28 cellular contexts compared by ENCODE assay signal in the genomic region with DNA sequence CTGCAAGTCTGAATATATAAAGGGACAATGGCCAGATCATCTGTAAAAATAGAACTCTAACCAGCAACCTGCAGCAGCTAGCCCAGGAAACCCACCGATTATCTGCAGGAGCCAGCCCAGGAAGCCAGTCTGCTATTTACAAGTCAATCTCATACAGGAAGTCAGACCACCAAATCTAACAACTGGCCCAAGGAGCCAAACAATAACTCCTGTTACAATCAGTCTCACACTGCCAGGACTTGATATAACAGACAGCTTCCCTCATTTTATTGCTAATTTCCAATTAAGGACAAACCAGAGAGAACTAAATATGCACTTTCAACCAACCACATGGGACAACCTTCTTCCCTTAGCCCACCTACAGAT. TPM values are rescaled to one million over a fixed set of nuclear protein-coding genes. Genes with fewer than 3 reads are reported as not detected.
"Had no signal": no experiment of that assay in that cellular context is flagged by ENCODE, and none has a peak within 500 bp of the region (broad histone marks: within the 10 kb centered on the region; RNA-seq: fewer than 3 reads in every experiment).

No MANE protein-coding gene starts in this region.

- H3K9me3 ChIP-seq: lower lobe of right lung, pancreas, right lobe of liver, suprapubic skin, thyroid gland, vagina had no signal

- H3K36me3 Mint-ChIP-seq: immature natural killer cell; natural killer cell treated with Interleukin-12 subunit alpha and Interleukin-12 subunit beta and Interleukin-15 and Interleukin-18, amount 100 ng/mL, for 72 hours; neural progenitor cell; stimulated activated effector memory CD8-positive, alpha-beta T cell treated with anti-CD3 and anti-CD28 coated beads, Interleukin-12 subunit alpha, Interleukin-12 subunit beta, amount 100 ng/mL, for 72 hours had no signal

- H3K27me3 Mint-ChIP-seq: dendritic cell treated with granulocyte-macrophage colony-stimulating factor and Interleukin-4, amounts not matched to agents 40 ng/mL and 50 ng/mL, for 4 days; progenitor cell of endocrine pancreas had no signal

- H3K4me2 ChIP-seq: neural progenitor cell had no signal

- DNase-seq: effector memory CD8-positive, alpha-beta T cell; esophagus squamous epithelium; foreskin fibroblast; glutamatergic neuron; immature natural killer cell; kidney; left cardiac atrium; left ventricle myocardium inferior; lower lobe of right lung; midbrain; occipital lobe; pancreas; retina; right lobe of liver; stimulated activated CD4-positive, alpha-beta T cell treated with anti-CD3 and anti-CD28 coated beads, Interleukin-4, amount 100 ng/mL, for 1 hour; stimulated activated CD8-positive, alpha-beta memory T cell treated with anti-CD3 and anti-CD28 coated beads, Interleukin-4, amount 100 ng/mL, for 48 hours; stimulated activated naive CD8-positive, alpha-beta T cell treated with anti-CD3 and anti-CD28 coated beads, Interleukin-15, Interleukin-2, amounts not matched to agents 100 U/mL and 50 U/mL, for 24 hours had no signal

- H3K9ac ChIP-seq: neural progenitor cell had no signal

- H3K4me3 ChIP-seq: esophagus squamous epithelium, gastroesophageal sphincter, left ventricle myocardium inferior, lower lobe of right lung, neural progenitor cell, pancreas, right lobe of liver, suprapubic skin, thyroid gland, upper lobe of left lung, vagina had no signal

- H3K27me3 ChIP-seq: esophagus squamous epithelium, gastroesophageal sphincter, neural progenitor cell, pancreas, right lobe of liver, suprapubic skin, thyroid gland, upper lobe of left lung, vagina had no signal

- H3K36me3 ChIP-seq: esophagus squamous epithelium, gastroesophageal sphincter, left ventricle myocardium inferior, lower lobe of right lung, neural progenitor cell, pancreas, right lobe of liver, suprapubic skin, thyroid gland, upper lobe of left lung, vagina had no signal

- H3K4me3 Mint-ChIP-seq: dendritic cell treated with granulocyte-macrophage colony-stimulating factor and Interleukin-4, amounts not matched to agents 40 ng/mL and 50 ng/mL, for 4 days; effector memory CD8-positive, alpha-beta T cell; immature natural killer cell; memory B cell; natural killer cell treated with Interleukin-12 subunit alpha and Interleukin-12 subunit beta and Interleukin-15 and Interleukin-18, amount 100 ng/mL, for 72 hours; neural progenitor cell; stimulated activated effector memory CD8-positive, alpha-beta T cell treated with anti-CD3 and anti-CD28 coated beads, Interleukin-12 subunit alpha, Interleukin-12 subunit beta, amount 100 ng/mL, for 72 hours had no signal

- ATAC-seq: effector memory CD8-positive, alpha-beta T cell; gastroesophageal sphincter; left cardiac atrium; pancreas; right lobe of liver; stimulated activated effector memory CD8-positive, alpha-beta T cell treated with anti-CD3 and anti-CD28 coated beads, Interleukin-12 subunit alpha, Interleukin-12 subunit beta, amount 100 ng/mL, for 72 hours; stimulated activated naive CD8-positive, alpha-beta T cell treated with anti-CD3 and anti-CD28 coated beads, Interleukin-15, Interleukin-2, amounts not matched to agents 100 U/mL and 50 U/mL, for 24 hours had no signal

- H3K4me1 Mint-ChIP-seq: memory B cell; stimulated activated effector memory CD8-positive, alpha-beta T cell treated with anti-CD3 and anti-CD28 coated beads, Interleukin-12 subunit alpha, Interleukin-12 subunit beta, amount 100 ng/mL, for 72 hours had no signal

- H3K27ac ChIP-seq: esophagus squamous epithelium, gastroesophageal sphincter, left ventricle myocardium inferior, lower lobe of right lung, neural progenitor cell, pancreas, right lobe of liver, suprapubic skin, thyroid gland, upper lobe of left lung, vagina had no signal

- H3K4me1 ChIP-seq: gastroesophageal sphincter, left ventricle myocardium inferior, neural progenitor cell, pancreas, right lobe of liver, suprapubic skin, thyroid gland had no signal

- H3K27ac Mint-ChIP-seq: dendritic cell treated with granulocyte-macrophage colony-stimulating factor and Interleukin-4, amounts not matched to agents 40 ng/mL and 50 ng/mL, for 4 days; effector memory CD8-positive, alpha-beta T cell; immature natural killer cell; memory B cell; natural killer cell treated with Interleukin-12 subunit alpha and Interleukin-12 subunit beta and Interleukin-15 and Interleukin-18, amount 100 ng/mL, for 72 hours; neural progenitor cell; progenitor cell of endocrine pancreas; stimulated activated effector memory CD8-positive, alpha-beta T cell treated with anti-CD3 and anti-CD28 coated beads, Interleukin-12 subunit alpha, Interleukin-12 subunit beta, amount 100 ng/mL, for 72 hours had no signal

RNA-seq across cellular contexts. Expression of gene RIN2, which starts 14.4 kb away (rescaled TPM):
- total RNA-seq: natural killer cell treated with Interleukin-12 subunit alpha and Interleukin-12 subunit beta and Interleukin-15 and Interleukin-18, amount 100 ng/mL, for 72 hours had no signal
